2 cellular contexts compared by ENCODE assay signal in genomic region chr1:108496856-108497255, GRCh38. TPM values are rescaled to one million over a fixed set of nuclear protein-coding genes. Genes with fewer than 3 reads are reported as not detected.
"Had no signal": no experiment of that assay in that cellular context is flagged by ENCODE, and none has a peak within 500 bp of the region (broad histone marks: within the 10 kb centered on the region; RNA-seq: fewer than 3 reads in every experiment).

No MANE protein-coding gene starts in this region.

RNA-seq across cellular contexts. Expression of gene NBPF6, which starts 46.7 kb away (rescaled TPM):
- total RNA-seq: G401, GM12878 had no signal
- polyA plus RNA-seq: GM12878 had no signal
